ENCODE assay signal across 8 cellular contexts in genomic region chr15:68277605-68278344, GRCh38. TPM values are rescaled to one million over a fixed set of nuclear protein-coding genes. Genes with fewer than 3 reads are reported as not detected.
DNase-seq lines count a peak whose midpoint lies in the region; ATAC-seq and TF ChIP-seq lines count a peak whose summit lies in the region.

Gene FEM1B, plus strand, starts transcription at chr15:68277745. Its CDS starts 673 bp downstream, at chr15:68278418.

- peak; percentile 74 for ATAC-seq in GM19395 (IDR thresholded peaks at IDR 0.05; ENCODE audit: unreplicated experiment)
- peak; percentile 52 for ATAC-seq in HG03558 (IDR thresholded peaks at IDR 0.05; ENCODE audit: extremely low read depth, unreplicated experiment)
- ATAC-seq in left lung = peak; percentile 92

- DNase-seq in NCI-H748 treated with DMSO at 0.1 percent for 48 hours (lab: John Stamatoyannopoulos, UW) = peak; percentile 49
- peak; percentile 79 to 82 for DNase-seq in activated CD4-positive, alpha-beta T cell treated with anti-CD3 and anti-CD28 coated beads, Interleukin-2, amount 50 U/mL, for 24 hours (ENCODE audit: low read depth in 1 of 2, low spot score in 1 of 2)
- peak; percentile 93 for DNase-seq in dedifferentiated amniotic fluid mesenchymal stem cell (ENCODE audit: extremely low spot score)
- DNase-seq in left lung = peak; percentile 93 to 97
- peak; percentile 75 to 86 for DNase-seq in stimulated activated CD4-positive, alpha-beta T cell treated with anti-CD3 and anti-CD28 coated beads, Interleukin-2, amount 100 ng/mL, for 48 hours

- no peaks in the 10 kb centered on the region for H3K36me3 ChIP-seq in left lung

- H3K27ac ChIP-seq in C4-2B (peak within 1 kb of the TSS; percentile 94), left lung (peak within 1 kb of the TSS; percentile 95 to 97)

- intact Hi-C loops in left lung (cut with DNase I) = no loop called here

- no peaks in the 10 kb centered on the region for H3K9me3 ChIP-seq in left lung

- TF ChIP-seq CTCF in C4-2B (conservative IDR thresholded peaks at IDR 0.05) = peak; percentile 45
- TF ChIP-seq CTCF in left lung (IDR thresholded peaks at IDR 0.05) = peak in 1 of 2 donors; percentile 26

- no peaks in the 10 kb centered on the region for H3K27me3 ChIP-seq in left lung

- peak within 1 kb of the TSS; percentile 66 to 79 for H3K4me3 ChIP-seq in left lung

- peaks cover 19 to 50% of the 10 kb centered on the region in 2 donors for H3K4me1 ChIP-seq in left lung

RNA-seq across cellular contexts. Expression of gene FEM1B, which starts in this region (rescaled TPM):
- 10 to 100 TPM; 44.1 to 44.4 TPM for total RNA-seq in left lung

Comparison
In these comparisons a context has a peak if more than half of its experiments do, and no peak if none do; other contexts are left out.
1. Peak in every context shown above with its lines: DNase-seq, ATAC-seq, H3K4me3 ChIP-seq and H3K27ac ChIP-seq.